In the genomic region with DNA sequence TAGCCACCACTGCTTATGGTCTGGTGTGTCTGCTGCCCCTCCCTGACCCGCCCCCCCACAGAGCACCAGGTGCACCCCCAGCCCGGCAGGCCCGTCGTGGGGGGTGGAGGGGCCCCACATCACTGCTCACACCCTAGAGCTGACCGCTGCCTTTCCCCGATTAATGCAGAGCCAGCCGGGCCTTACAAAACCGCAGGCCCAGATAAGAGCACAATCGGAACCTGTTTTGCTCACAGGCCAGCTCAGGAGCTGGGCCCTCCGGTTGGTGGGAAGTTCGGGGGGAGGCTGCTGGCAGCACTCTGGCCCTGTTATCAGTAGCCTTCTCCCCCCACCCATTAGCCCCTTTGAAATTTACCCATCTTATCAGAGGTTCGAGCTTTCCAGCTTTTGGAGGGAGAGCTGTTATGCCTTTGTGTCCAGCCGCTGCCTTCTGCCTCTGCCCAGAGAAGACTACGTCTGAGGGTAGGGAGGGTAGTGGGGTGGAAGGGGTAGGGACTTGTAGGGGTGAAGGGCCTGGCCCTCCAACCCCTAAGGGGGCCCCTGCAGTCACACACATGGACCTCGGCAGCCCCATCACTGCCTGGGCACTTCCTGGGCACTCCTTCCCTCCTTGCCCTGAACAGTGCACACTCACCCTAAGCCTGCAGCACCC, we compare ENCODE assay signal across 1 cellular context.
TF ChIP-seq lines count a peak whose summit lies in the region.

No MANE protein-coding gene starts in this region.

TF ChIP-seq in K562, 482 proteins besides CTCF, POLR2A, EP300 and RAD21 (continued from another document):
- TF ChIP-seq, protein P1, sequence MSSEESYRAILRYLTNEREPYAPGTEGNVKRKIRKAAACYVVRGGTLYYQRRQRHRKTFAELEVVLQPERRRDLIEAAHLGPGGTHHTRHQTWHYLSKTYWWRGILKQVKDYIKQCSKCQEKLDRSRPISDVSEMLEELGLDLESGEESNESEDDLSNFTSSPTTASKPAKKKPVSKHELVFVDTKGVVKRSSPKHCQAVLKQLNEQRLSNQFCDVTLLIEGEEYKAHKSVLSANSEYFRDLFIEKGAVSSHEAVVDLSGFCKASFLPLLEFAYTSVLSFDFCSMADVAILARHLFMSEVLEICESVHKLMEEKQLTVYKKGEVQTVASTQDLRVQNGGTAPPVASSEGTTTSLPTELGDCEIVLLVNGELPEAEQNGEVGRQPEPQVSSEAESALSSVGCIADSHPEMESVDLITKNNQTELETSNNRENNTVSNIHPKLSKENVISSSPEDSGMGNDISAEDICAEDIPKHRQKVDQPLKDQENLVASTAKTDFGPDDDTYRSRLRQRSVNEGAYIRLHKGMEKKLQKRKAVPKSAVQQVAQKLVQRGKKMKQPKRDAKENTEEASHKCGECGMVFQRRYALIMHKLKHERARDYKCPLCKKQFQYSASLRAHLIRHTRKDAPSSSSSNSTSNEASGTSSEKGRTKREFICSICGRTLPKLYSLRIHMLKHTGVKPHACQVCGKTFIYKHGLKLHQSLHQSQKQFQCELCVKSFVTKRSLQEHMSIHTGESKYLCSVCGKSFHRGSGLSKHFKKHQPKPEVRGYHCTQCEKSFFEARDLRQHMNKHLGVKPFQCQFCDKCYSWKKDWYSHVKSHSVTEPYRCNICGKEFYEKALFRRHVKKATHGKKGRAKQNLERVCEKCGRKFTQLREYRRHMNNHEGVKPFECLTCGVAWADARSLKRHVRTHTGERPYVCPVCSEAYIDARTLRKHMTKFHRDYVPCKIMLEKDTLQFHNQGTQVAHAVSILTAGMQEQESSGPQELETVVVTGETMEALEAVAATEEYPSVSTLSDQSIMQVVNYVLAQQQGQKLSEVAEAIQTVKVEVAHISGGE (CRISPR knock-in tag; IDR thresholded peaks at IDR 0.05) = peak in 1 of 3 experiments; percentile 80; a peak in 2 of 6 replicates
- no peak for TF ChIP-seq BRD9 (IDR thresholded peaks at IDR 0.05; ENCODE audit: low read depth, partially characterized antibody)
- TF ChIP-seq SMC3 (conservative IDR thresholded peaks at IDR 0.05; ENCODE audit: insufficient read depth, low read depth, low read length) = no peak
- TF ChIP-seq, protein P2, sequence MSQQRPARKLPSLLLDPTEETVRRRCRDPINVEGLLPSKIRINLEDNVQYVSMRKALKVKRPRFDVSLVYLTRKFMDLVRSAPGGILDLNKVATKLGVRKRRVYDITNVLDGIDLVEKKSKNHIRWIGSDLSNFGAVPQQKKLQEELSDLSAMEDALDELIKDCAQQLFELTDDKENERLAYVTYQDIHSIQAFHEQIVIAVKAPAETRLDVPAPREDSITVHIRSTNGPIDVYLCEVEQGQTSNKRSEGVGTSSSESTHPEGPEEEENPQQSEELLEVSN (IDR thresholded peaks at IDR 0.05; ENCODE audit: borderline replicate concordance in 1 of 2, extremely low read depth in 1 of 2, insufficient read depth in 1 of 2, insufficient read length in 1 of 2, low read depth in 1 of 2, low read length in 1 of 2, poor library complexity in 1 of 2, severe bottlenecking in 1 of 2) = peak in 1 of 2 experiments; percentile 58
- TF ChIP-seq RHOXF2B (CRISPR knock-in tag; conservative IDR thresholded peaks at IDR 0.05) = no peak
- TF ChIP-seq GATAD2B (IDR thresholded peaks at IDR 0.05; ENCODE audit: borderline replicate concordance) = peak; percentile 88
- TF ChIP-seq HDAC2 (IDR thresholded peaks at IDR 0.05) = peak; percentile 87
- peak in 1 of 2 experiments; percentile 74; a peak in 2 of 4 replicates for TF ChIP-seq TEAD1 (CRISPR knock-in tag; IDR thresholded peaks at IDR 0.05)
- peak; percentile 38; the same call in 1 of the 2 replicates for TF ChIP-seq JUND (IDR thresholded peaks at IDR 0.05; ENCODE audit: borderline replicate concordance, low read depth, low read length)
- TF ChIP-seq JUND (tag; IDR thresholded peaks at IDR 0.05; ENCODE audit: borderline replicate concordance, low read depth, low read length) = peak; percentile 59; the same call in 1 of the 3 replicates
- TF ChIP-seq ZNF12 (CRISPR knock-in tag; IDR thresholded peaks at IDR 0.05) = 0 out of 2 replicates have a peak, but pooled peaks have one; percentile 38
- TF ChIP-seq, protein P3, sequence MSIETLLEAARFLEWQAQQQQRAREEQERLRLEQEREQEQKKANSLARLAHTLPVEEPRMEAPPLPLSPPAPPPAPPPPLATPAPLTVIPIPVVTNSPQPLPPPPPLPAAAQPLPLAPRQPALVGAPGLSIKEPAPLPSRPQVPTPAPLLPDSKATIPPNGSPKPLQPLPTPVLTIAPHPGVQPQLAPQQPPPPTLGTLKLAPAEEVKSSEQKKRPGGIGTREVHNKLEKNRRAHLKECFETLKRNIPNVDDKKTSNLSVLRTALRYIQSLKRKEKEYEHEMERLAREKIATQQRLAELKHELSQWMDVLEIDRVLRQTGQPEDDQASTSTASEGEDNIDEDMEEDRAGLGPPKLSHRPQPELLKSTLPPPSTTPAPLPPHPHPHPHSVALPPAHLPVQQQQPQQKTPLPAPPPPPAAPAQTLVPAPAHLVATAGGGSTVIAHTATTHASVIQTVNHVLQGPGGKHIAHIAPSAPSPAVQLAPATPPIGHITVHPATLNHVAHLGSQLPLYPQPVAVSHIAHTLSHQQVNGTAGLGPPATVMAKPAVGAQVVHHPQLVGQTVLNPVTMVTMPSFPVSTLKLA (conservative IDR thresholded peaks at IDR 0.05) = peak in 1 of 2 experiments; percentile 59; a peak in 2 of 4 replicates
- TF ChIP-seq POLR2AphosphoS5 (IDR thresholded peaks at IDR 0.05; ENCODE audit: control insufficient read depth, insufficient read depth, low read depth, low read length) = peak; percentile 96
- no peak for TF ChIP-seq EZH2 (IDR thresholded peaks at IDR 0.05; ENCODE audit: borderline replicate concordance, low read depth, low read length)
- TF ChIP-seq CREB1 (IDR thresholded peaks at IDR 0.05) = peak; percentile 69; the same call in 1 of the 2 replicates
- TF ChIP-seq CREB1 (CRISPR knock-in tag; IDR thresholded peaks at IDR 0.05) = no peak
- TF ChIP-seq CTBP1 (IDR thresholded peaks at IDR 0.05; ENCODE audit: borderline replicate concordance) = peak; percentile 70; the same call in 1 of the 2 replicates
- peak; percentile 98 for TF ChIP-seq CBFA2T3 (IDR thresholded peaks at IDR 0.05)
- TF ChIP-seq TCF3 (CRISPR knock-in tag; IDR thresholded peaks at IDR 0.05) = peak; percentile 96
- peak; percentile 96 for TF ChIP-seq KLF16 (IDR thresholded peaks at IDR 0.05)
- peak; percentile 97 for TF ChIP-seq NCOR1 (IDR thresholded peaks at IDR 0.05)
- TF ChIP-seq SRSF1 (IDR thresholded peaks at IDR 0.05; ENCODE audit: low read depth, low read length) = no peak
- TF ChIP-seq KDM2B (CRISPR knock-in tag; IDR thresholded peaks at IDR 0.05) = peak; percentile 84; the same call in 1 of the 2 replicates
- peak; percentile 95 for TF ChIP-seq ARID1B (IDR thresholded peaks at IDR 0.05)
- peak; percentile 59 for TF ChIP-seq DACH1 (IDR thresholded peaks at IDR 0.05; ENCODE audit: partially characterized antibody)
- no peak for TF ChIP-seq ATF1 (CRISPR knock-in tag; IDR thresholded peaks at IDR 0.05)
- peak; percentile 59; the same call in 1 of the 2 replicates for TF ChIP-seq ATF1 (tag; IDR thresholded peaks at IDR 0.05)
- peak; percentile 44 for TF ChIP-seq TAF1 (IDR thresholded peaks at IDR 0.05; ENCODE audit: control insufficient read depth, extremely low read depth, insufficient read depth, low read length, severe bottlenecking)
- peak; percentile 80; the same call in 1 of the 2 replicates for TF ChIP-seq STAT5A (IDR thresholded peaks at IDR 0.05; ENCODE audit: borderline replicate concordance, low read length)
- TF ChIP-seq, protein P4, sequence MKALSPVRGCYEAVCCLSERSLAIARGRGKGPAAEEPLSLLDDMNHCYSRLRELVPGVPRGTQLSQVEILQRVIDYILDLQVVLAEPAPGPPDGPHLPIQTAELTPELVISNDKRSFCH (CRISPR knock-in tag; IDR thresholded peaks at IDR 0.05) = no peak
- TF ChIP-seq, protein P4 (tag; IDR thresholded peaks at IDR 0.05) = 0 out of 2 replicates have a peak, but pooled peaks have one; percentile 25
- TF ChIP-seq, protein P5, sequence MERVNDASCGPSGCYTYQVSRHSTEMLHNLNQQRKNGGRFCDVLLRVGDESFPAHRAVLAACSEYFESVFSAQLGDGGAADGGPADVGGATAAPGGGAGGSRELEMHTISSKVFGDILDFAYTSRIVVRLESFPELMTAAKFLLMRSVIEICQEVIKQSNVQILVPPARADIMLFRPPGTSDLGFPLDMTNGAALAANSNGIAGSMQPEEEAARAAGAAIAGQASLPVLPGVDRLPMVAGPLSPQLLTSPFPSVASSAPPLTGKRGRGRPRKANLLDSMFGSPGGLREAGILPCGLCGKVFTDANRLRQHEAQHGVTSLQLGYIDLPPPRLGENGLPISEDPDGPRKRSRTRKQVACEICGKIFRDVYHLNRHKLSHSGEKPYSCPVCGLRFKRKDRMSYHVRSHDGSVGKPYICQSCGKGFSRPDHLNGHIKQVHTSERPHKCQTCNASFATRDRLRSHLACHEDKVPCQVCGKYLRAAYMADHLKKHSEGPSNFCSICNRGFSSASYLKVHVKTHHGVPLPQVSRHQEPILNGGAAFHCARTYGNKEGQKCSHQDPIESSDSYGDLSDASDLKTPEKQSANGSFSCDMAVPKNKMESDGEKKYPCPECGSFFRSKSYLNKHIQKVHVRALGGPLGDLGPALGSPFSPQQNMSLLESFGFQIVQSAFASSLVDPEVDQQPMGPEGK (CRISPR knock-in tag; IDR thresholded peaks at IDR 0.05; ENCODE audit: borderline replicate concordance) = no peak
- TF ChIP-seq, protein P6, sequence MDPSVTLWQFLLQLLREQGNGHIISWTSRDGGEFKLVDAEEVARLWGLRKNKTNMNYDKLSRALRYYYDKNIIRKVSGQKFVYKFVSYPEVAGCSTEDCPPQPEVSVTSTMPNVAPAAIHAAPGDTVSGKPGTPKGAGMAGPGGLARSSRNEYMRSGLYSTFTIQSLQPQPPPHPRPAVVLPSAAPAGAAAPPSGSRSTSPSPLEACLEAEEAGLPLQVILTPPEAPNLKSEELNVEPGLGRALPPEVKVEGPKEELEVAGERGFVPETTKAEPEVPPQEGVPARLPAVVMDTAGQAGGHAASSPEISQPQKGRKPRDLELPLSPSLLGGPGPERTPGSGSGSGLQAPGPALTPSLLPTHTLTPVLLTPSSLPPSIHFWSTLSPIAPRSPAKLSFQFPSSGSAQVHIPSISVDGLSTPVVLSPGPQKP (CRISPR knock-in tag; IDR thresholded peaks at IDR 0.05) = no peak
- 0 out of 2 replicates have a peak, but pooled peaks have one; percentile 40 for TF ChIP-seq RB1 (IDR thresholded peaks at IDR 0.05; ENCODE audit: low read depth)
- peak; percentile 92 for TF ChIP-seq RNF2 (IDR thresholded peaks at IDR 0.05)
- TF ChIP-seq DPF2 (IDR thresholded peaks at IDR 0.05) = peak; percentile 91
- peak; percentile 98 for TF ChIP-seq RUNX1 (IDR thresholded peaks at IDR 0.05; ENCODE audit: low read depth)
- peak; percentile 94 for TF ChIP-seq SMARCB1 (IDR thresholded peaks at IDR 0.05; ENCODE audit: insufficient read length, low read depth)
- 0 out of 2 replicates have a peak, but pooled peaks have one; percentile 13 for TF ChIP-seq ZNF584 (CRISPR knock-in tag; IDR thresholded peaks at IDR 0.05; ENCODE audit: low read depth)
- TF ChIP-seq ZBTB17 (CRISPR knock-in tag; IDR thresholded peaks at IDR 0.05) = peak; percentile 65
- TF ChIP-seq, protein P7, sequence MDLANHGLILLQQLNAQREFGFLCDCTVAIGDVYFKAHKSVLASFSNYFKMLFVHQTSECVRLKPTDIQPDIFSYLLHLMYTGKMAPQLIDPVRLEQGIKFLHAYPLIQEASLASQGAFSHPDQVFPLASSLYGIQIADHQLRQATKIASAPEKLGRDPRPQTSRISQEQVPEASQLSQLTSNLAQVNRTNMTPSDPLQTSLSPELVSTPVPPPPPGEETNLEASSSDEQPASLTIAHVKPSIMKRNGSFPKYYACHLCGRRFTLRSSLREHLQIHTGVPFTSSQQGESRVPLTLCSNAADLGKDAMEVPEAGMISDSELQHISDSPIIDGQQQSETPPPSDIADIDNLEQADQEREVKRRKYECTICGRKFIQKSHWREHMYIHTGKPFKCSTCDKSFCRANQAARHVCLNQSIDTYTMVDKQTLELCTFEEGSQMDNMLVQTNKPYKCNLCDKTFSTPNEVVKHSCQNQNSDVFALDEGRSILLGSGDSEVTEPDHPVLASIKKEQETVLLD (IDR thresholded peaks at IDR 0.05) = peak; percentile 79
- TF ChIP-seq, protein P8, sequence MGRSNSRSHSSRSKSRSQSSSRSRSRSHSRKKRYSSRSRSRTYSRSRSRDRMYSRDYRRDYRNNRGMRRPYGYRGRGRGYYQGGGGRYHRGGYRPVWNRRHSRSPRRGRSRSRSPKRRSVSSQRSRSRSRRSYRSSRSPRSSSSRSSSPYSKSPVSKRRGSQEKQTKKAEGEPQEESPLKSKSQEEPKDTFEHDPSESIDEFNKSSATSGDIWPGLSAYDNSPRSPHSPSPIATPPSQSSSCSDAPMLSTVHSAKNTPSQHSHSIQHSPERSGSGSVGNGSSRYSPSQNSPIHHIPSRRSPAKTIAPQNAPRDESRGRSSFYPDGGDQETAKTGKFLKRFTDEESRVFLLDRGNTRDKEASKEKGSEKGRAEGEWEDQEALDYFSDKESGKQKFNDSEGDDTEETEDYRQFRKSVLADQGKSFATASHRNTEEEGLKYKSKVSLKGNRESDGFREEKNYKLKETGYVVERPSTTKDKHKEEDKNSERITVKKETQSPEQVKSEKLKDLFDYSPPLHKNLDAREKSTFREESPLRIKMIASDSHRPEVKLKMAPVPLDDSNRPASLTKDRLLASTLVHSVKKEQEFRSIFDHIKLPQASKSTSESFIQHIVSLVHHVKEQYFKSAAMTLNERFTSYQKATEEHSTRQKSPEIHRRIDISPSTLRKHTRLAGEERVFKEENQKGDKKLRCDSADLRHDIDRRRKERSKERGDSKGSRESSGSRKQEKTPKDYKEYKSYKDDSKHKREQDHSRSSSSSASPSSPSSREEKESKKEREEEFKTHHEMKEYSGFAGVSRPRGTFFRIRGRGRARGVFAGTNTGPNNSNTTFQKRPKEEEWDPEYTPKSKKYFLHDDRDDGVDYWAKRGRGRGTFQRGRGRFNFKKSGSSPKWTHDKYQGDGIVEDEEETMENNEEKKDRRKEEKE (IDR thresholded peaks at IDR 0.05; ENCODE audit: borderline replicate concordance in 1 of 2, control insufficient read depth in 1 of 2, low read depth in 2 of 2, low read length in 1 of 2) = no peak
